8 cellular contexts compared by ENCODE assay signal in the genomic region with DNA sequence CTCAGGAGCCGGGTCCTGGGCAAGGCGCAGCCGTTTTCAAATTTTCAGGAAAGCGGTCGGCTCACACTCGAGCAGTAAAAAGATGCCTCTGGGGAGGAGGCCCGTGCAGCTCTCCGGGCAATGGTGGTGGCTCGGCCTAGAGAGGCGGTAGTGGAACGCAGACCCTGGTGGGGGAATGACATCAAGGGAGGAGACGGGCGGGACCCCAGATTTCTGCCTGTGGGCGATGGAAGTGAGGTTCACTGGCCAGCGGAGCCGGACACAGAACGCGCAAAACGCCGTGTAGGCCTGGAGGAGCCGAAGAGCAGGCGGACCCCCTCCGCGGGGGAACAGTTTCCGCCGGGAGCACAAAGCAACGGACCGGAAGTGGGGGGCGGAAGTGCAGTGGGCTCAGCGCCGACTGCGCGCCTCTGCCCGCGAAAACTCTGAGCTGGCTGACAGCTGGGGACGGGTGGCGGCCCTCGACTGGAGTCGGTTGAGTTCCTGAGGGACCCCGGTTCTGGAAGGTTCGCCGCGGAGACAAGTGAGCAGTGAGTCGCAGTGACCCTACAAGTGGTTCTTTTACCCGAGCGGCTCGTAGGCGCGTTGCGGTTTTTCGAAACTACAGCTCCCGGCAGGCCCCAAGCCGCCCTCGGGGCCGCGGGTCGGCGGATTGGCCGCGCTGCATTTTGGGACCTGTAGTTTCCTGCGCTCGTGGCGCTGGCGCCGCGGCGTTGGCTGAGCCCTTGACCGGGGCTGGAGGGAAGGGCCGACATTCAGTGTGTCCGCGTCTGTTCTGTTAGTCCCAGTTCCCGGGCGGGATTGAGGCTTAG. TPM values are rescaled to one million over a fixed set of nuclear protein-coding genes. Genes with fewer than 3 reads are reported as not detected.
DNase-seq lines count a peak whose midpoint lies in the region; ATAC-seq, FAIRE-seq and TF ChIP-seq lines count a peak whose summit lies in the region.

A gene with protein sequence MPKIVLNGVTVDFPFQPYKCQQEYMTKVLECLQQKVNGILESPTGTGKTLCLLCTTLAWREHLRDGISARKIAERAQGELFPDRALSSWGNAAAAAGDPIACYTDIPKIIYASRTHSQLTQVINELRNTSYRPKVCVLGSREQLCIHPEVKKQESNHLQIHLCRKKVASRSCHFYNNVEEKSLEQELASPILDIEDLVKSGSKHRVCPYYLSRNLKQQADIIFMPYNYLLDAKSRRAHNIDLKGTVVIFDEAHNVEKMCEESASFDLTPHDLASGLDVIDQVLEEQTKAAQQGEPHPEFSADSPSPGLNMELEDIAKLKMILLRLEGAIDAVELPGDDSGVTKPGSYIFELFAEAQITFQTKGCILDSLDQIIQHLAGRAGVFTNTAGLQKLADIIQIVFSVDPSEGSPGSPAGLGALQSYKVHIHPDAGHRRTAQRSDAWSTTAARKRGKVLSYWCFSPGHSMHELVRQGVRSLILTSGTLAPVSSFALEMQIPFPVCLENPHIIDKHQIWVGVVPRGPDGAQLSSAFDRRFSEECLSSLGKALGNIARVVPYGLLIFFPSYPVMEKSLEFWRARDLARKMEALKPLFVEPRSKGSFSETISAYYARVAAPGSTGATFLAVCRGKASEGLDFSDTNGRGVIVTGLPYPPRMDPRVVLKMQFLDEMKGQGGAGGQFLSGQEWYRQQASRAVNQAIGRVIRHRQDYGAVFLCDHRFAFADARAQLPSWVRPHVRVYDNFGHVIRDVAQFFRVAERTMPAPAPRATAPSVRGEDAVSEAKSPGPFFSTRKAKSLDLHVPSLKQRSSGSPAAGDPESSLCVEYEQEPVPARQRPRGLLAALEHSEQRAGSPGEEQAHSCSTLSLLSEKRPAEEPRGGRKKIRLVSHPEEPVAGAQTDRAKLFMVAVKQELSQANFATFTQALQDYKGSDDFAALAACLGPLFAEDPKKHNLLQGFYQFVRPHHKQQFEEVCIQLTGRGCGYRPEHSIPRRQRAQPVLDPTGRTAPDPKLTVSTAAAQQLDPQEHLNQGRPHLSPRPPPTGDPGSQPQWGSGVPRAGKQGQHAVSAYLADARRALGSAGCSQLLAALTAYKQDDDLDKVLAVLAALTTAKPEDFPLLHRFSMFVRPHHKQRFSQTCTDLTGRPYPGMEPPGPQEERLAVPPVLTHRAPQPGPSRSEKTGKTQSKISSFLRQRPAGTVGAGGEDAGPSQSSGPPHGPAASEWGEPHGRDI (N-terminal part only) (plus strand): TSS at position 376 of the 812 bp plus-strand sequence. CDS start 1,091 bp downstream, outside the sequence.

- H3K4me1 ChIP-seq in HepG2 (ENCODE audit: insufficient read depth, low read length): peaks cover 40% of the 10 kb centered on the region

- ATAC-seq in GM19372 (IDR thresholded peaks at IDR 0.05; ENCODE audit: low read depth, unreplicated experiment): peak; percentile 86
- peak; percentile 81 for ATAC-seq in HG03521 (IDR thresholded peaks at IDR 0.05; ENCODE audit: unreplicated experiment)
- peak; percentile 93 for ATAC-seq in HepG2

- peak; percentile 91 for FAIRE-seq in HepG2 (lab: Jason Lieb, UNC)

- POLR2A ChIA-PET in HepG2 (lab: Yijun Ruan, JAX): interaction anchor here (0.7 to 2.8 kb wide), 31 partner anchors 9 to 407 kb away, joined by 3 to 30 read pairs (median 4); a partner anchor contains a TSS

- peaks cover 17% of the 10 kb centered on the region for H3K79me2 ChIP-seq in HepG2 (ENCODE audit: insufficient read depth, low read length)

- no peaks in the 10 kb centered on the region; a peak in 1 of 5 replicates for H3K27me3 ChIP-seq in HepG2 (ENCODE audit: control insufficient read depth in 1 of 2, insufficient read depth in 2 of 2, low read length in 2 of 2)

- TF ChIP-seq CTCF in C4-2B (conservative IDR thresholded peaks at IDR 0.05) (no peak), HepG2 (CRISPR knock-in tag; IDR thresholded peaks at IDR 0.05) (no peak; the same call in 1 of the 2 replicates)

- DNase-seq in NCI-H774 (lab: John Stamatoyannopoulos, UW) (peak; percentile 83), dermis microvascular lymphatic vessel endothelial cell (ENCODE audit: low read depth in 2 of 2) (peak; percentile 80 to 97), HepG2 (ENCODE audit: low spot score) (peak; percentile 93)
- peak; percentile 80 to 85 for DNase-seq in activated CD4-positive, alpha-beta T cell treated with anti-CD3 and anti-CD28 coated beads, Interleukin-2, amount 50 U/mL, for 4 hours
- peak; percentile 87 for DNase-seq in stimulated activated CD4-positive, alpha-beta T cell treated with anti-CD3 and anti-CD28 coated beads, Interleukin-4, amount 100 ng/mL, for 1 hour

- TF ChIP-seq POLR2A in HepG2 (IDR thresholded peaks at IDR 0.05; ENCODE audit: insufficient read depth in 1 of 2, low read depth in 2 of 2, low read length in 2 of 2): peak; percentile 74 to 78

- TF ChIP-seq EP300 in HepG2 (IDR thresholded peaks at IDR 0.05; ENCODE audit: low read depth in 2 of 2, low read length in 2 of 2) (peak; percentile 24 to 66; a peak in 3 of 4 replicates), HepG2 (CRISPR knock-in tag; IDR thresholded peaks at IDR 0.05; ENCODE audit: borderline replicate concordance) (peak; percentile 69)

- no peaks in the 10 kb centered on the region for H3K9me3 ChIP-seq in HepG2 (ENCODE audit: low read length)

- 3% methylated on average over 41 of the region's 73 CpGs for WGBS in HepG2 (ENCODE audit: low lambda C conversion rate)

- CTCF ChIA-PET in HepG2 (lab: Yijun Ruan, JAX; ENCODE audit: low intra/inter-chr PET ratio, low total read pairs): no interaction called here

- H3K4me3 ChIP-seq in HepG2 (replicated peaks in 1 of 3; ENCODE audit: insufficient read depth in 1 of 3, low read depth in 2 of 3, low read length in 3 of 3): peak within 1 kb of the TSS; percentile 78 to 95 (median 94)

- peak within 1 kb of the TSS; percentile 93 for H3K4me2 ChIP-seq in HepG2 (ENCODE audit: low read depth, low read length)

- in situ Hi-C loops in HepG2 (cut with HindIII; ENCODE audit: extremely low pct_ligation_motif_present, low pct_unique_long_range_greater_than_20kb): no loop called here

- H4K20me1 ChIP-seq in HepG2 (ENCODE audit: insufficient read depth, low read length): no peaks in the 10 kb centered on the region

- peaks cover 16 to 25% of the 10 kb centered on the region in 2 experiments for H3K36me3 ChIP-seq in HepG2 (replicated peaks in 1 of 2; ENCODE audit: control insufficient read depth in 1 of 2, insufficient read depth in 2 of 2, low read length in 2 of 2)

- peak within 1 kb of the TSS; percentile 87 for H3K9ac ChIP-seq in HepG2 (ENCODE audit: insufficient read depth, low read depth, low read length)

- intact Hi-C loops in HepG2 (cut with micrococcal nuclease; ENCODE audit: unreplicated experiment): loop anchor here (1.0 to 10.0 kb wide), 2 partner anchors 30 to 123 kb away; a partner anchor contains a TSS

- H3K27ac ChIP-seq in C4-2B (peak within 1 kb of the TSS; percentile 80), HepG2 (ENCODE audit: extremely low read length, insufficient read depth, low read length) (peak within 1 kb of the TSS; percentile 65)

- TF ChIP-seq RAD21 in HepG2 (CRISPR knock-in tag; IDR thresholded peaks at IDR 0.05): peak; percentile 79

- no TSS peak for BruUV-seq in HepG2 (replicated peaks; lab: Mats Ljungman, UMichigan)

- H2AFZ ChIP-seq in HepG2 (ENCODE audit: low read length): peak within 1 kb of the TSS; percentile 77

TF ChIP-seq in HepG2, 621 proteins besides CTCF, POLR2A, EP300 and RAD21 (continues in another document):
- TF ChIP-seq SSRP1 (CRISPR knock-in tag; IDR thresholded peaks at IDR 0.05) (no peak), FIP1L1 (IDR thresholded peaks at IDR 0.05; ENCODE audit: borderline replicate concordance, insufficient read depth, low read depth, low read length) (no peak), ZNF589 (CRISPR knock-in tag; conservative IDR thresholded peaks at IDR 0.05) (no peak), SIX4 (CRISPR knock-in tag; IDR thresholded peaks at IDR 0.05) (peak; percentile 66; the same call in 1 of the 2 replicates)
- TF ChIP-seq, protein P1, sequence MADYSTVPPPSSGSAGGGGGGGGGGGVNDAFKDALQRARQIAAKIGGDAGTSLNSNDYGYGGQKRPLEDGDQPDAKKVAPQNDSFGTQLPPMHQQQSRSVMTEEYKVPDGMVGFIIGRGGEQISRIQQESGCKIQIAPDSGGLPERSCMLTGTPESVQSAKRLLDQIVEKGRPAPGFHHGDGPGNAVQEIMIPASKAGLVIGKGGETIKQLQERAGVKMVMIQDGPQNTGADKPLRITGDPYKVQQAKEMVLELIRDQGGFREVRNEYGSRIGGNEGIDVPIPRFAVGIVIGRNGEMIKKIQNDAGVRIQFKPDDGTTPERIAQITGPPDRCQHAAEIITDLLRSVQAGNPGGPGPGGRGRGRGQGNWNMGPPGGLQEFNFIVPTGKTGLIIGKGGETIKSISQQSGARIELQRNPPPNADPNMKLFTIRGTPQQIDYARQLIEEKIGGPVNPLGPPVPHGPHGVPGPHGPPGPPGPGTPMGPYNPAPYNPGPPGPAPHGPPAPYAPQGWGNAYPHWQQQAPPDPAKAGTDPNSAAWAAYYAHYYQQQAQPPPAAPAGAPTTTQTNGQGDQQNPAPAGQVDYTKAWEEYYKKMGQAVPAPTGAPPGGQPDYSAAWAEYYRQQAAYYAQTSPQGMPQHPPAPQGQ (CRISPR knock-in tag; IDR thresholded peaks at IDR 0.05; ENCODE audit: borderline replicate concordance): no peak

RNA-seq across cellular contexts. Expression of the gene that starts here (rescaled TPM):
- total RNA-seq in dermis microvascular lymphatic vessel endothelial cell (6.0 and 6.1 TPM in 2 replicates), HepG2 (2016; rRNA removed; fragmentation: Illumina TruSeq; extraction: Trizol) (10.9 and 21.8 TPM in 2 replicates)
- total RNA-seq in HepG2 (2016; cell fraction: cytosol; rRNA removed; fragmentation: Illumina TruSeq; extraction: Trizol; ENCODE audit: low read depth): 1.6 and 2.4 TPM in 2 replicates
- total RNA-seq in HepG2 (2016; cell fraction: insoluble cytoplasmic fraction; rRNA removed; fragmentation: Illumina TruSeq; extraction: Trizol): 8.3 and 23.6 TPM in 2 replicates
- 4.7 and 6.3 TPM in 2 replicates for total RNA-seq in HepG2 (2016; cell fraction: membrane; rRNA removed; fragmentation: Illumina TruSeq; extraction: Trizol)
- total RNA-seq in HepG2 (2016; cell fraction: nucleus; rRNA removed; fragmentation: Illumina TruSeq; extraction: Trizol): 34.3 and 37.2 TPM in 2 replicates
- 29.5 and 36.4 TPM in 2 replicates for polyA plus RNA-seq in HepG2 (2011; rRNA removed)
- 3.8 and 9.1 TPM in 2 replicates for polyA plus RNA-seq in HepG2 (2011; cell fraction: cytosol; rRNA removed)
- 268 and 385 TPM in 2 replicates for polyA plus RNA-seq in HepG2 (2011; cell fraction: nucleus; rRNA removed)
- 16.7 and 17.6 TPM in 2 replicates for polyA plus RNA-seq in HepG2 (2012)
- 1.9 TPM in 2 replicates for polyA plus RNA-seq in HepG2 (2016; cell fraction: cytosol; fragmentation: Illumina TruSeq; extraction: Trizol; ENCODE audit: low read depth)
- polyA plus RNA-seq in HepG2 (2016; cell fraction: insoluble cytoplasmic fraction; fragmentation: Illumina TruSeq; extraction: Trizol; ENCODE audit: low read depth): 8.6 and 15.7 TPM in 2 replicates
- 4.9 and 5.5 TPM in 2 replicates for polyA plus RNA-seq in HepG2 (2016; cell fraction: membrane; fragmentation: Illumina TruSeq; extraction: Trizol; ENCODE audit: low read depth)
- 117 and 129 TPM in 2 replicates for polyA plus RNA-seq in HepG2 (2016; cell fraction: nucleus; fragmentation: Illumina TruSeq; extraction: Trizol; ENCODE audit: insufficient read depth, low read depth)
- 47.6 and 86.8 TPM in 2 replicates for polyA minus RNA-seq in HepG2 (2011; rRNA and poly(A)+ RNA removed; ENCODE audit: low replicate concordance)
- 5.5 and 5.7 TPM in 2 replicates for polyA minus RNA-seq in HepG2 (2011; cell fraction: cytosol; rRNA and poly(A)+ RNA removed)
- polyA minus RNA-seq in HepG2 (2011; cell fraction: nucleus; rRNA and poly(A)+ RNA removed): 78.0 and 85.2 TPM in 2 replicates

Comparison
In these comparisons a context has a peak if more than half of its experiments do, and no peak if none do; other contexts are left out.
1. Peak in every context shown above with its lines: DNase-seq, ATAC-seq, H3K4me3 ChIP-seq and H3K27ac ChIP-seq.